21 cellular contexts compared by ENCODE assay signal in the genomic region with DNA sequence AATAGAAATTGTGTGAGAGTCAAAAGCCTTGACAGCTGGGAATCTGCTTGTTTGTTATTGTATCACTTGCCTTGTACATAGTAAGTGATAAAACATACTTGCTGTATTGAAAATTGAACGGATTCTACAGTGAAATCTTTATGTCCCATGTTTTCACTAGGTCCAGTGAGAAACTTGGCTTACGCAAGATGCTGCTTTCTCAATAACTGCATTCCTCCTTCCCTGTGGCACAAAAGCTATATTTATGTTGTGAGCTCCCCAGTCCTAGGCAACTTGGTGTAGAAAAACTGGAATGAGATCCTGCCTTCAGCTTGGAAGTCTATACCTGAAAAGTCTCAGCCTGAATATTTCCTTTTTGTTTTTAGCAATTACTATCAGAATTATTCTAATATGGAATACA.
"Had no signal": no experiment of that assay in that cellular context is flagged by ENCODE, and none has a peak within 500 bp of the region (broad histone marks: within the 10 kb centered on the region; RNA-seq: fewer than 3 reads in every experiment).

No MANE protein-coding gene starts in this region.

- H3K9me3 ChIP-seq: neutrophil had no signal

- H3K4me1 Mint-ChIP-seq: activated CD4-positive, alpha-beta memory T cell treated with anti-CD3 and anti-CD28 coated beads, Interleukin-2, amount 10 ng/mL, durations not matched to agents 7 days and 5 days; activated CD8-positive, alpha-beta memory T cell treated with anti-CD3 and anti-CD28 coated beads, Interleukin-2, amount 10 ng/mL, durations not matched to agents 7 days and 5 days; activated naive CD8-positive, alpha-beta T cell treated with anti-CD3 and anti-CD28 coated beads, Interleukin-2, amount 10 ng/mL, durations not matched to agents 7 days and 5 days; activated T-helper 17 cell treated with anti-CD3 and anti-CD28 coated beads, Interleukin-2, amount 50 U/mL, for 72 hours; brain; central memory CD8-positive, alpha-beta T cell; immature natural killer cell; natural killer cell; T-cell had no signal

- H3K4me3 Mint-ChIP-seq: activated CD4-positive, alpha-beta memory T cell treated with anti-CD3 and anti-CD28 coated beads, Interleukin-2, amount 10 ng/mL, durations not matched to agents 7 days and 5 days; activated CD8-positive, alpha-beta memory T cell treated with anti-CD3 and anti-CD28 coated beads, Interleukin-2, amount 10 ng/mL, durations not matched to agents 7 days and 5 days; activated naive CD8-positive, alpha-beta T cell treated with anti-CD3 and anti-CD28 coated beads, Interleukin-2, amount 10 ng/mL, durations not matched to agents 7 days and 5 days; activated T-helper 17 cell treated with anti-CD3 and anti-CD28 coated beads, Interleukin-2, amount 50 U/mL, for 72 hours; brain; central memory CD8-positive, alpha-beta T cell; immature natural killer cell; natural killer cell; T-cell had no signal

- H3K4me3 ChIP-seq: coronary artery had no signal

- FAIRE-seq: endometrium had no signal

- H3K27ac Mint-ChIP-seq: activated CD4-positive, alpha-beta memory T cell treated with anti-CD3 and anti-CD28 coated beads, Interleukin-2, amount 10 ng/mL, durations not matched to agents 7 days and 5 days; activated CD8-positive, alpha-beta memory T cell treated with anti-CD3 and anti-CD28 coated beads, Interleukin-2, amount 10 ng/mL, durations not matched to agents 7 days and 5 days; activated naive CD8-positive, alpha-beta T cell treated with anti-CD3 and anti-CD28 coated beads, Interleukin-2, amount 10 ng/mL, durations not matched to agents 7 days and 5 days; activated T-helper 17 cell treated with anti-CD3 and anti-CD28 coated beads, Interleukin-2, amount 50 U/mL, for 72 hours; brain; immature natural killer cell; natural killer cell; T-cell had no signal

- H3K27ac ChIP-seq: coronary artery, neutrophil had no signal

- H3K36me3 ChIP-seq: neutrophil had no signal

- H3K36me3 Mint-ChIP-seq: activated CD8-positive, alpha-beta memory T cell treated with anti-CD3 and anti-CD28 coated beads, Interleukin-2, amount 10 ng/mL, durations not matched to agents 7 days and 5 days; activated naive CD8-positive, alpha-beta T cell treated with anti-CD3 and anti-CD28 coated beads, Interleukin-2, amount 10 ng/mL, durations not matched to agents 7 days and 5 days; brain; immature natural killer cell; natural killer cell; T-cell had no signal

- DNase-seq: activated CD4-positive, alpha-beta memory T cell treated with anti-CD3 and anti-CD28 coated beads, Interleukin-2, amount 10 ng/mL, durations not matched to agents 7 days and 5 days; activated CD4-positive, alpha-beta T cell treated with anti-CD3 and anti-CD28 coated beads for 48 hours; activated CD4-positive, CD25-positive, alpha-beta regulatory T cell; activated CD8-positive, alpha-beta memory T cell treated with anti-CD3 and anti-CD28 coated beads, Interleukin-2, amount 10 ng/mL, durations not matched to agents 7 days and 5 days; activated naive CD4-positive, alpha-beta T cell treated with Interleukin-2 at 50 U/mL for 16 hours; activated naive CD8-positive, alpha-beta T cell treated with anti-CD3 and anti-CD28 coated beads, Interleukin-2, amount 10 ng/mL, durations not matched to agents 7 days and 5 days; anterior cingulate cortex; immature natural killer cell; natural killer cell; stimulated activated CD4-positive, alpha-beta T cell treated with anti-CD3 and anti-CD28 coated beads, Interleukin-12 subunit alpha, Interleukin-12 subunit beta, amount 100 ng/mL, for 4 hours; stimulated activated CD4-positive, alpha-beta T cell treated with anti-CD3 and anti-CD28 coated beads, Interleukin-1b, Interleukin-23, amount 100 ng/mL, for 48 hours; stimulated activated CD8-positive, alpha-beta memory T cell treated with anti-CD3 and anti-CD28 coated beads, Interleukin-4, amount 100 ng/mL, for 48 hours; stimulated activated naive CD4-positive, alpha-beta T cell; T-cell; T-helper 9 cell had no signal

- H3K27me3 ChIP-seq: neutrophil had no signal

- H3K27me3 Mint-ChIP-seq: activated CD4-positive, alpha-beta memory T cell treated with anti-CD3 and anti-CD28 coated beads, Interleukin-2, amount 10 ng/mL, durations not matched to agents 7 days and 5 days; activated CD8-positive, alpha-beta memory T cell treated with anti-CD3 and anti-CD28 coated beads, Interleukin-2, amount 10 ng/mL, durations not matched to agents 7 days and 5 days; activated naive CD8-positive, alpha-beta T cell treated with anti-CD3 and anti-CD28 coated beads, Interleukin-2, amount 10 ng/mL, durations not matched to agents 7 days and 5 days; activated T-helper 17 cell treated with anti-CD3 and anti-CD28 coated beads, Interleukin-2, amount 50 U/mL, for 72 hours; brain; central memory CD8-positive, alpha-beta T cell; T-cell had no signal

- ATAC-seq: activated CD8-positive, alpha-beta memory T cell treated with anti-CD3 and anti-CD28 coated beads, Interleukin-2, amount 10 ng/mL, durations not matched to agents 7 days and 5 days; activated T-helper 17 cell treated with anti-CD3 and anti-CD28 coated beads, Interleukin-2, amount 50 U/mL, for 72 hours; natural killer cell; T-cell had no signal
